Comparison of ENCODE assay signal across 10 cellular contexts in genomic region chr4:11748169-11748872, GRCh38.
A peak's percentile ranks its signal among the peaks of the same experiment; 100 is the strongest.
DNase-seq lines count a peak whose midpoint lies in the region; ATAC-seq and TF ChIP-seq lines count a peak whose summit lies in the region.
"Had no signal": no experiment of that assay in that cellular context is flagged by ENCODE, and none has a peak within 500 bp of the region (broad histone marks: within the 10 kb centered on the region; RNA-seq: fewer than 3 reads in every experiment).

No MANE protein-coding gene starts in this region.

- CTCF ChIA-PET in AG04449 (lab: Yijun Ruan, JAX), result no interaction called here

- peak; percentile 7 for DNase-seq in AG04449 (ENCODE audit: low read depth, low spot score)
- DNase-seq in NCI-H748 (lab: John Stamatoyannopoulos, UW; ENCODE audit: unreplicated experiment), result peak; percentile 73
- peak; percentile 94 for DNase-seq in dermis blood vessel endothelial cell
- DNase-seq in lower lobe of right lung, result no peak
- no peak for DNase-seq in HuH-7.5 (ENCODE audit: low spot score)
- no peak for DNase-seq in head of caudate nucleus
- no peak for DNase-seq in NCI-H1092 treated with DMSO at 0.1 percent for 48 hours (lab: John Stamatoyannopoulos, UW)
- DNase-seq: NCI-H2107 had no signal

- TF ChIP-seq CTCF in AG04449 (IDR thresholded peaks at IDR 0.05; ENCODE audit: insufficient read depth, low read length, missing control alignments) (no peak), lower lobe of right lung (IDR thresholded peaks at IDR 0.05) (no peak)

- POLR2A ChIA-PET in AG04449 (lab: Yijun Ruan, JAX), result no interaction called here

- intact Hi-C loops in lower lobe of right lung (cut with DNase I), result no loop called here
- intact Hi-C loops in head of caudate nucleus (cut with DNase I), result no loop called here

- H3K27ac ChIP-seq in lower lobe of right lung, result no peak overlapping the region
- H3K27ac ChIP-seq: parathyroid adenoma had no signal

- H3K4me1 ChIP-seq in lower lobe of right lung, result no peaks in the 10 kb centered on the region
- H3K4me1 ChIP-seq: parathyroid adenoma had no signal

- H3K9me3 ChIP-seq in lower lobe of right lung, result no peaks in the 10 kb centered on the region

- H3K27me3 ChIP-seq in lower lobe of right lung (ENCODE audit: low read depth), result no peaks in the 10 kb centered on the region

- no peaks in the 10 kb centered on the region for H3K36me3 ChIP-seq in lower lobe of right lung

- ATAC-seq in lower lobe of right lung, result peak; percentile 11 to 38
- no peak for ATAC-seq in HG03432 (IDR thresholded peaks at IDR 0.05; ENCODE audit: unreplicated experiment)

- H3K4me3 ChIP-seq in AG04449 (ENCODE audit: low read depth, low read length), result no peak overlapping the region
- no peak overlapping the region for H3K4me3 ChIP-seq in lower lobe of right lung

Comparison
In these comparisons a context has a peak if more than half of its experiments do, and no peak if none do; other contexts are left out.
1. DNase-seq: peak in AG04449 (single experiment), NCI-H748 (single experiment) and dermis blood vessel endothelial cell (single experiment); none in lower lobe of right lung (single experiment), HuH-7.5 (single experiment), head of caudate nucleus (0 of 42) and NCI-H1092 treated with DMSO at 0.1 percent for 48 hours (single experiment).